In genomic region chr1:112618114-112618720, GRCh38 we compare ENCODE assay signal across 8 cellular contexts. TPM values are rescaled to one million over a fixed set of nuclear protein-coding genes. Genes with fewer than 3 reads are reported as not detected.
A peak's percentile ranks its signal among the peaks of the same experiment; 100 is the strongest.
DNase-seq lines count a peak whose midpoint lies in the region; ATAC-seq and TF ChIP-seq lines count a peak whose summit lies in the region.

No MANE protein-coding gene starts in this region.

- peak overlapping the region; percentile 100 for H3K4me3 Mint-ChIP-seq in activated CD8-positive, alpha-beta T cell treated with anti-CD3 and anti-CD28 coated beads, Interleukin-2, amount 10 ng/mL, durations not matched to agents 7 days and 5 days
- H3K4me3 Mint-ChIP-seq in glutamatergic neuron (ENCODE audit: unreplicated experiment) = peak overlapping the region; percentile 91

- no peaks in the 10 kb centered on the region for H3K9me3 ChIP-seq in gastrocnemius medialis

- peak overlapping the region; percentile 79 to 100 (median 95) for H3K4me3 ChIP-seq in gastrocnemius medialis

- CTCF ChIA-PET in activated CD8-positive, alpha-beta T cell treated with anti-CD3 and anti-CD28 coated beads, Interleukin-2, amount 10 ng/mL, durations not matched to agents 7 days and 5 days (lab: Charles Lee) = interaction anchor here (1.2 to 6.5 kb wide), 7 partner anchors 9 to 228 kb away, joined by 3 to 71 read pairs (median 6); partner anchors contain the start of gene PPM1J

- peak overlapping the region; percentile 100 for H3K27ac Mint-ChIP-seq in activated CD8-positive, alpha-beta T cell treated with anti-CD3 and anti-CD28 coated beads, Interleukin-2, amount 10 ng/mL, durations not matched to agents 7 days and 5 days
- H3K27ac Mint-ChIP-seq in glutamatergic neuron (ENCODE audit: unreplicated experiment) = peak overlapping the region; percentile 99

- peak in 1 of 2 donors; percentile 12 for TF ChIP-seq POLR2A in gastrocnemius medialis (IDR thresholded peaks at IDR 0.05)

- peak; percentile 28 for ATAC-seq in activated CD8-positive, alpha-beta T cell treated with anti-CD3 and anti-CD28 coated beads, Interleukin-2, amount 10 ng/mL, durations not matched to agents 7 days and 5 days
- ATAC-seq in gastrocnemius medialis = peak in 1 of 2 donors; percentile 29

- DNase-seq in SIG-M5 treated with dmso at 0.1 percent for 504 hours (lab: John Stamatoyannopoulos, UW; ENCODE audit: unreplicated experiment) (peak; percentile 69), SIG-M5 (lab: John Stamatoyannopoulos, UW) (no peak), KG1 (lab: John Stamatoyannopoulos, UW) (peak; percentile 79), glutamatergic neuron (no peak), gastrocnemius medialis (no peak), NCI-H69 (lab: John Stamatoyannopoulos, UW) (no peak), middle frontal gyrus (ENCODE audit: extremely low spot score, low spot score) (no peak)
- DNase-seq in activated CD8-positive, alpha-beta T cell treated with anti-CD3 and anti-CD28 coated beads, Interleukin-2, amount 10 ng/mL, durations not matched to agents 7 days and 5 days = peak; percentile 51

- POLR2A ChIA-PET in activated CD8-positive, alpha-beta T cell treated with anti-CD3 and anti-CD28 coated beads, Interleukin-2, amount 10 ng/mL, durations not matched to agents 7 days and 5 days (lab: Charles Lee) = interaction anchor here (0.6 to 4.2 kb wide), 15 partner anchors 9 to 1311 kb away, joined by 3 to 46 read pairs (median 4); partner anchors contain the start of genes HIPK1, LRIG2, MOV10 and PPM1J

- H3K36me3 Mint-ChIP-seq in activated CD8-positive, alpha-beta T cell treated with anti-CD3 and anti-CD28 coated beads, Interleukin-2, amount 10 ng/mL, durations not matched to agents 7 days and 5 days (ENCODE audit: low read depth) = peaks cover 30% of the 10 kb centered on the region
- no peaks in the 10 kb centered on the region for H3K36me3 Mint-ChIP-seq in glutamatergic neuron (ENCODE audit: unreplicated experiment)

- H3K4me1 ChIP-seq in gastrocnemius medialis = peaks cover 33 to 42% of the 10 kb centered on the region in 2 donors

- peaks cover 29% of the 10 kb centered on the region for H3K4me1 Mint-ChIP-seq in activated CD8-positive, alpha-beta T cell treated with anti-CD3 and anti-CD28 coated beads, Interleukin-2, amount 10 ng/mL, durations not matched to agents 7 days and 5 days (ENCODE audit: low read depth)
- peaks cover 9% of the 10 kb centered on the region for H3K4me1 Mint-ChIP-seq in glutamatergic neuron (ENCODE audit: low read depth, unreplicated experiment)

- in situ Hi-C loops in gastrocnemius medialis (cut with MboI; ENCODE audit: low sequenced_read_pairs in 4 of 4) = loop anchor here in 2 of 4 donors (5.0 to 25.0 kb wide), 3 partner anchors 89 to 1294 kb away; partner anchors contain the start of genes AP4B1 (in 1 of the 2), CTTNBP2NL (in 1 of the 2), DCLRE1B (in 1 of the 2) and RHOC (in 1 of the 2)

- H3K27ac ChIP-seq in gastrocnemius medialis = peak overlapping the region; percentile 97 to 99 (median 98)

- no peaks in the 10 kb centered on the region for H3K9me3 Mint-ChIP-seq in activated CD8-positive, alpha-beta T cell treated with anti-CD3 and anti-CD28 coated beads, Interleukin-2, amount 10 ng/mL, durations not matched to agents 7 days and 5 days (ENCODE audit: insufficient read depth)
- H3K9me3 Mint-ChIP-seq in glutamatergic neuron (ENCODE audit: unreplicated experiment) = peaks cover 15% of the 10 kb centered on the region

- peaks cover 0 to 21% of the 10 kb centered on the region in 2 donors for H3K36me3 ChIP-seq in gastrocnemius medialis

- TF ChIP-seq CTCF in glutamatergic neuron (IDR thresholded peaks at IDR 0.05; ENCODE audit: partially characterized antibody, unreplicated experiment) (no peak), gastrocnemius medialis (IDR thresholded peaks at IDR 0.05 in 4 of 5, conservative IDR thresholded peaks at IDR 0.05 in 1 of 5) (no peak)

- intact Hi-C loops in gastrocnemius medialis (cut with DNase I; ENCODE audit: low total_unique reads) = loop anchor here (2.0 to 10.0 kb wide), 5 partner anchors 89 to 1309 kb away; partner anchors contain the start of genes HIPK1, PPM1J and RHOC

- no peaks in the 10 kb centered on the region for H3K27me3 Mint-ChIP-seq in activated CD8-positive, alpha-beta T cell treated with anti-CD3 and anti-CD28 coated beads, Interleukin-2, amount 10 ng/mL, durations not matched to agents 7 days and 5 days (ENCODE audit: low read depth)
- peaks cover 9% of the 10 kb centered on the region for H3K27me3 Mint-ChIP-seq in glutamatergic neuron (ENCODE audit: unreplicated experiment)

- no peaks in the 10 kb centered on the region for H3K27me3 ChIP-seq in gastrocnemius medialis

RNA-seq across cellular contexts. Expression of gene ST7L, which starts 0.7 kb away (rescaled TPM):
- total RNA-seq in activated CD8-positive, alpha-beta T cell treated with anti-CD3 and anti-CD28 coated beads, Interleukin-2, amount 10 ng/mL, durations not matched to agents 7 days and 5 days = 10 to 100 TPM; 12.3 to 12.5 TPM
- total RNA-seq in glutamatergic neuron (ENCODE audit: unreplicated experiment) = 28.3 TPM
- total RNA-seq in gastrocnemius medialis = 10 to 100 TPM in 3 of 4 donors, 1 to 10 TPM in 1; 9.6 to 16.7 (median 15.0) TPM

RNA-seq across cellular contexts. Expression of gene CAPZA1, which starts 1.4 kb away (rescaled TPM):
- total RNA-seq in activated CD8-positive, alpha-beta T cell treated with anti-CD3 and anti-CD28 coated beads, Interleukin-2, amount 10 ng/mL, durations not matched to agents 7 days and 5 days = 100 to 1,000 TPM; 279 to 280 TPM
- total RNA-seq in glutamatergic neuron (ENCODE audit: unreplicated experiment) = 149 TPM
- total RNA-seq in gastrocnemius medialis = 10 to 100 TPM; 27.1 to 58.1 (median 35.2) TPM

RNA-seq across cellular contexts. Expression of gene MOV10, which starts 56.2 kb away (rescaled TPM):
- total RNA-seq in activated CD8-positive, alpha-beta T cell treated with anti-CD3 and anti-CD28 coated beads, Interleukin-2, amount 10 ng/mL, durations not matched to agents 7 days and 5 days = 100 to 1,000 TPM; 120 TPM
- total RNA-seq in glutamatergic neuron (ENCODE audit: unreplicated experiment) (5.2 TPM), gastrocnemius medialis (1 to 10 TPM; 2.8 to 7.2 (median 4.8) TPM)

Comparison
In these comparisons a context has a peak if more than half of its experiments do, and no peak if none do; other contexts are left out.
1. DNase-seq: peak in SIG-M5 treated with dmso at 0.1 percent for 504 hours (single experiment), KG1 (single experiment) and activated CD8-positive, alpha-beta T cell treated with anti-CD3 and anti-CD28 coated beads, Interleukin-2, amount 10 ng/mL, durations not matched to agents 7 days and 5 days (single experiment); none in SIG-M5 (single experiment), glutamatergic neuron (single experiment), gastrocnemius medialis (0 of 2), NCI-H69 (single experiment) and middle frontal gyrus (single experiment).
2. RNA of gene MOV10, which starts 56.2 kb away (total RNA-seq): 120 TPM in activated CD8-positive, alpha-beta T cell treated with anti-CD3 and anti-CD28 coated beads, Interleukin-2, amount 10 ng/mL, durations not matched to agents 7 days and 5 days; 2.8 to 7.2 TPM in gastrocnemius medialis and 5.2 TPM in glutamatergic neuron (single experiment); every median in the first group is over 10 times any median in the second.